11 cellular contexts compared by ENCODE assay signal in the genomic region with DNA sequence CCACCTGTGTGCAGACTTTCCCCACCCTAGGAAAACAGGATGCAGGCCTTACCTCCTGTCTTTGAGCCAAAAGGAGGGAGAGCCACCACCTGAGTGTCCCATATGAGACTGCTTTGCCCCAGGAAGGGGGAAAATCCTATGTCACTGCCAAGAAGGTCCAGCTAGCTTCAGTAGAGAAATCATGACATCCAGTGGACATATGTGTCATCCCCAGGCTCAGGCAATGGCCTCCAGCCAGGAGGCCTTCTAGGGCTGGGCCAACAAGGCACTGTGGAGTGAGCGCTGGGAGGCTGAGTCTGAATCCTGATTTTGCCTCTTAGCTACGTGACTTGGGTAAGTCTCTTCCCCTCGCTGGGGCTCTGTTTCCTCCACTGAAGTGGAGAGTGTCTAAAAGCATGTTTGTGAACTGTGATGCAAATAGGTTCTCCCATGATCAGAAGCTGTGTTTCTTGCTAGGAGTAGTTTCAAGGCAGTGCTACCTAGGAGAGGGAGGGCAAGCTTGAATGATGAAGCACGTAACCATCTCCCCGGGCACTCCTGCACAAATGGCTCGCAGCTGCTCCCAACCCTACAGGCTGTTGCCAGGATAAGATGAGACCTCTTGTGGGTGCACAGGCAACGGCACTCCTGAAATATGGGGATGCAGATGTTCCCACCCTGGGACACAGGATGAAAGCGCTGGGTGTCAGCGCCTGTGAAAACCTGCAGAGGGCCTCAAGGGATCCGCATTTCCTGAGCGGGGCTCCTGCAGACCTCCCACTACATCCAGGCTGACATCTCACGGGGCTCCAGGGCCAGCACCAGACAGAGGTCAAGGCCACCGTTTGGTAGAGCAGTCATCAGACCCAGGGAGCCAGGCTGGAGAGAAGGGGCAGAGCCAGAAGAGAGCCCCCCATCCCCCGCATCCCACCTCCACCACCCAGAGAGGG.
DNase-seq lines count a peak whose midpoint lies in the region; FAIRE-seq and TF ChIP-seq lines count a peak whose summit lies in the region.
"Had no signal": no experiment of that assay in that cellular context is flagged by ENCODE, and none has a peak within 500 bp of the region (broad histone marks: within the 10 kb centered on the region; RNA-seq: fewer than 3 reads in every experiment).

No MANE protein-coding gene starts in this region.

- FAIRE-seq in bronchial epithelial cell (lab: Jason Lieb, UNC): peak; percentile 86
- FAIRE-seq in kidney (lab: Jason Lieb, UNC): no peak

- H3K27me3 ChIP-seq in MG63 (no peaks in the 10 kb centered on the region), bronchial epithelial cell (ENCODE audit: control insufficient read depth, insufficient read depth, low read length) (no peaks in the 10 kb centered on the region), stomach (no peaks in the 10 kb centered on the region)

- no peak for DNase-seq in AG09319 (ENCODE audit: extremely low read depth, low read depth)
- DNase-seq in MG63: peak; percentile 55
- no peak for DNase-seq in bronchial epithelial cell (ENCODE audit: low read depth)
- peak; percentile 28 for DNase-seq in kidney tubule cell (ENCODE audit: low spot score)
- no peak for DNase-seq in HK-2 (ENCODE audit: unreplicated experiment)
- no peak for DNase-seq in mesenteric fat pad (ENCODE audit: low spot score)
- no peak for DNase-seq in kidney
- DNase-seq in stomach: no peak
- DNase-seq: CD4-positive, alpha-beta T cell; NCI-H1436 had no signal

- no peak for TF ChIP-seq POLR2A in stomach (IDR thresholded peaks at IDR 0.05)

- H3K9ac ChIP-seq in kidney (ENCODE audit: low read length in 2 of 2): no peak overlapping the region
- H3K9ac ChIP-seq: parathyroid adenoma had no signal

- H3K4me1 ChIP-seq in kidney (ENCODE audit: control insufficient read depth in 1 of 2, insufficient read depth in 1 of 2, low read depth in 1 of 2, low read length in 2 of 2) (no peaks in the 10 kb centered on the region), stomach (no peaks in the 10 kb centered on the region)
- H3K4me1 ChIP-seq: parathyroid adenoma had no signal

- no peak overlapping the region for H3K4me3 ChIP-seq in MG63
- H3K4me3 ChIP-seq in bronchial epithelial cell (ENCODE audit: low read depth, low read length): no peak overlapping the region
- no peak overlapping the region for H3K4me3 ChIP-seq in kidney (ENCODE audit: low read length in 2 of 2)
- H3K4me3 ChIP-seq in stomach: no peak overlapping the region

- H3K36me3 ChIP-seq in MG63: peaks cover 16% of the 10 kb centered on the region
- H3K36me3 ChIP-seq in bronchial epithelial cell (ENCODE audit: control insufficient read depth, insufficient read depth, low read length): no peaks in the 10 kb centered on the region
- H3K36me3 ChIP-seq in kidney (ENCODE audit: control insufficient read depth in 1 of 2, insufficient read depth in 2 of 2, low read length in 2 of 2): no peaks in the 10 kb centered on the region
- H3K36me3 ChIP-seq in stomach: peaks cover 0 to 5% (median 2%) of the 10 kb centered on the region in 4 donors

- WGBS in stomach, 5 donors: 91 to 95% (median 93%) methylated on average over 12 to 14 of the region's 14 CpGs

- H3K27ac ChIP-seq in kidney (ENCODE audit: low read depth in 2 of 2, low read length in 2 of 2) (no peak overlapping the region), stomach (no peak overlapping the region)
- H3K27ac ChIP-seq: parathyroid adenoma had no signal

- no peak for TF ChIP-seq EP300 in stomach (IDR thresholded peaks at IDR 0.05)

- intact Hi-C loops in kidney (cut with DNase I): no loop called here
- intact Hi-C loops in stomach (cut with DNase I; ENCODE audit: low total_unique reads): no loop called here

- H3K9me3 ChIP-seq in MG63 (no peaks in the 10 kb centered on the region), kidney (ENCODE audit: control insufficient read depth in 1 of 2, low read length in 2 of 2) (no peaks in the 10 kb centered on the region), stomach (no peaks in the 10 kb centered on the region)

- TF ChIP-seq CTCF in AG09319 (IDR thresholded peaks at IDR 0.05; ENCODE audit: low read depth, low read length) (peak; percentile 41), bronchial epithelial cell (IDR thresholded peaks at IDR 0.05; ENCODE audit: insufficient read depth, low read length, severe bottlenecking) (no peak), kidney (IDR thresholded peaks at IDR 0.05; ENCODE audit: borderline replicate concordance, extremely low read depth, insufficient read depth) (no peak), stomach (IDR thresholded peaks at IDR 0.05) (no peak)

Comparison
In these comparisons a context has a peak if more than half of its experiments do, and no peak if none do; other contexts are left out.
1. DNase-seq: peak in MG63 (single experiment) and kidney tubule cell (single experiment); none in AG09319 (single experiment), bronchial epithelial cell (single experiment), HK-2 (single experiment), mesenteric fat pad (single experiment), kidney (single experiment) and stomach (single experiment).